20 cellular contexts compared by ENCODE assay signal in the genomic region with DNA sequence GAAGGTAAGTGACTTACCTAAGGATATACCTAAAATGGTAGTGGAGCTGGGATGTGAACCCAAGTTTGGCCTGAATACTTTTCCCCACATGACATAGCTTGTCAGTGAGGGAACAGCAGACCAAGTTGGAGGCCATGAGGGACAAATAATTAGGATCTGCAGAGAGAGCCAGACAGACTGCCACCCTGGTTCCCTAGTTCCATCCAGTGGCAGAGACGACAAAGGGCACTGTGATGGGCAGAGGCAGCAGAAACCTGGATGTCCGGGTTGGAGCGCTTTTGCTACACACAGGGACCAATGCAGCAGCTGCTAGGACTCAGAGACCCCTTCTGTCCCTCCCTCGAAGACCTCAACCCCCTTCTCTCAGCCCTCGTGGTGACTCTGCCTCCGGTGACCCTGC. TPM values are rescaled to one million over a fixed set of nuclear protein-coding genes. Genes with fewer than 3 reads are reported as not detected.
A peak's percentile ranks its signal among the peaks of the same experiment; 100 is the strongest.
DNase-seq lines count a peak whose midpoint lies in the region; ATAC-seq, FAIRE-seq and TF ChIP-seq lines count a peak whose summit lies in the region.
"Had no signal": no experiment of that assay in that cellular context is flagged by ENCODE, and none has a peak within 500 bp of the region (broad histone marks: within the 10 kb centered on the region; RNA-seq: fewer than 3 reads in every experiment).

No MANE protein-coding gene starts in this region.

- no peak for ATAC-seq in RWPE2 (ENCODE audit: low read depth)
- ATAC-seq in CD8-positive, alpha-beta T cell, result no peak
- ATAC-seq: GM12878 had no signal

- no peaks in the 10 kb centered on the region for H3K36me3 ChIP-seq in BE2C
- H3K36me3 ChIP-seq in RWPE2 (ENCODE audit: low read depth), result no peaks in the 10 kb centered on the region
- no peaks in the 10 kb centered on the region for H3K36me3 ChIP-seq in H1 (ENCODE audit: control insufficient read depth in 2 of 4, insufficient read depth in 4 of 4, low read length in 3 of 4)
- H3K36me3 ChIP-seq in CD8-positive, alpha-beta T cell (ENCODE audit: insufficient read depth, low read length), result no peaks in the 10 kb centered on the region
- H3K36me3 ChIP-seq in stomach, result no peaks in the 10 kb centered on the region

- TF ChIP-seq CTCF in BE2C (IDR thresholded peaks at IDR 0.05; ENCODE audit: low read depth, low read length) (peak; percentile 6; the same call in 1 of the 2 replicates), RWPE2 (IDR thresholded peaks at IDR 0.05; ENCODE audit: poor library complexity, severe bottlenecking) (peak; percentile 11), H1 (IDR thresholded peaks at IDR 0.05; ENCODE audit: control extremely low read depth in 1 of 3, insufficient read depth in 1 of 3, low read depth in 1 of 3, low read length in 3 of 3) (peak in 1 of 3 experiments; percentile 24; a peak in 1 of 4 replicates), stomach (IDR thresholded peaks at IDR 0.05) (no peak), mesothelial cell of epicardium (IDR thresholded peaks at IDR 0.05; ENCODE audit: unreplicated experiment) (no peak)
- TF ChIP-seq CTCF in CD8-positive, alpha-beta T cell (IDR thresholded peaks at IDR 0.05), result no peak

- H3K4me3 ChIP-seq in BE2C (ENCODE audit: low read depth, low read length) (no peak overlapping the region), RWPE2 (ENCODE audit: severe bottlenecking) (no peak overlapping the region), H1 (ENCODE audit: extremely low read depth in 1 of 4, insufficient read depth in 2 of 4, low read depth in 3 of 4, low read length in 4 of 4) (no peak overlapping the region), stomach (no peak overlapping the region)
- H3K4me3 ChIP-seq in CD8-positive, alpha-beta T cell (ENCODE audit: low read depth, low read length), result no peak overlapping the region
- H3K4me3 ChIP-seq: GM12878 had no signal

- CTCF ChIA-PET in H1 (lab: Charles Lee; ENCODE audit: partially characterized antibody), result interaction anchor here (0.8 to 15.7 kb wide), 14 partner anchors 8 to 477 kb away, joined by 3 to 135 read pairs (median 6); a partner anchor contains a TSS
- CTCF ChIA-PET in CD8-positive, alpha-beta T cell (lab: Charles Lee), result interaction anchor here (0.6 to 1.2 kb wide), 6 partner anchors 11 to 193 kb away, joined by 3 to 4 read pairs (median 3); no protein-coding TSS in a partner anchor

- H2BK12ac ChIP-seq in H1 (ENCODE audit: low read depth, low read length), result no peak overlapping the region

- H3K56ac ChIP-seq in H1 (replicated peaks; ENCODE audit: insufficient read length, low read depth, low read length), result no peak overlapping the region

- no peak overlapping the region for H2BK20ac ChIP-seq in H1 (ENCODE audit: low read length)

- H3K27ac ChIP-seq in RWPE2 (ENCODE audit: poor library complexity, severe bottlenecking), result no peak overlapping the region
- H3K27ac ChIP-seq in H1 (ENCODE audit: low read depth, low read length), result no peak overlapping the region
- no peak overlapping the region for H3K27ac ChIP-seq in CD8-positive, alpha-beta T cell (ENCODE audit: low read depth, low read length)
- H3K27ac ChIP-seq in stomach, result no peak overlapping the region
- H3K27ac ChIP-seq: C4-2B, HL-60 had no signal

- TF ChIP-seq POLR2A in H1 (IDR thresholded peaks at IDR 0.05; ENCODE audit: control extremely low read depth in 1 of 2, low read depth in 2 of 2, low read length in 2 of 2), result no peak
- TF ChIP-seq POLR2A in stomach (IDR thresholded peaks at IDR 0.05), result no peak

- no peaks in the 10 kb centered on the region for H3K36me3 Mint-ChIP-seq in CD8-positive, alpha-beta T cell
- no peaks in the 10 kb centered on the region for H3K36me3 Mint-ChIP-seq in mesothelial cell of epicardium
- H3K36me3 Mint-ChIP-seq: CD4-positive, alpha-beta memory T cell had no signal

- H3K9ac ChIP-seq in H1 (replicated peaks in 1 of 4; ENCODE audit: extremely low read depth in 1 of 4, low read depth in 3 of 4, low read length in 3 of 4), result no peak overlapping the region

- 0 out of 2 replicates have a peak, but pooled peaks cover 3% of the 10 kb centered on the region for H3K23me2 ChIP-seq in H1 (ENCODE audit: low read depth, low read length)

- no peaks in the 10 kb centered on the region for H3K79me1 ChIP-seq in H1 (ENCODE audit: low read depth, low read length)

- H3K4ac ChIP-seq in H1 (replicated peaks; ENCODE audit: insufficient read length, low read depth, low read length), result no peak overlapping the region

- H3K4me1 ChIP-seq in BE2C (peaks cover 24% of the 10 kb centered on the region), RWPE2 (ENCODE audit: insufficient read depth, poor library complexity, severe bottlenecking) (no peaks in the 10 kb centered on the region), H1 (replicated peaks in 1 of 4; ENCODE audit: control insufficient read depth in 3 of 4, insufficient read depth in 4 of 4, low read length in 3 of 4) (peaks cover 0 to 7% (median 4%) of the 10 kb centered on the region in 4 experiments; a peak in 4 of 7 replicates), stomach (peaks cover 3 to 24% (median 6%) of the 10 kb centered on the region in 4 donors)
- H3K4me1 ChIP-seq in CD8-positive, alpha-beta T cell (ENCODE audit: insufficient read depth, low read length), result no peaks in the 10 kb centered on the region

- no peak overlapping the region for H3K4me2 ChIP-seq in H1 (ENCODE audit: insufficient read depth in 1 of 2, low read depth in 2 of 2, low read length in 2 of 2)

- DNase-seq in BE2C (no peak), HT-29 (ENCODE audit: low spot score) (peak; percentile 30), RWPE2 (ENCODE audit: low spot score) (no peak), H1 (ENCODE audit: low read depth in 1 of 2, low spot score in 2 of 2) (no peak), stomach (no peak), mesothelial cell of epicardium (ENCODE audit: low spot score in 2 of 2, unreplicated experiment in 2 of 2) (no peak)
- DNase-seq in CD8-positive, alpha-beta T cell, result no peak
- DNase-seq: CD4-positive, alpha-beta memory T cell; COR-L47; DMS79; H9; KG1 had no signal

- no peak overlapping the region for H2BK15ac ChIP-seq in H1 (ENCODE audit: low read length)

- no peaks in the 10 kb centered on the region for H3K79me2 ChIP-seq in H1 (ENCODE audit: control insufficient read depth in 1 of 2, insufficient read depth in 2 of 2, low read length in 2 of 2)

- no peak overlapping the region for H3K18ac ChIP-seq in H1 (ENCODE audit: extremely low read depth, low read length)

- intact Hi-C loops in CD8-positive, alpha-beta T cell (cut with DNase I, micrococcal nuclease), result loop anchor here in 1 of 2 experiments (2.0 kb wide), 1 partner anchor 167 kb away; a partner anchor contains a TSS
- intact Hi-C loops in stomach (cut with DNase I; ENCODE audit: low total_unique reads), result no loop called here

- peaks cover 6% of the 10 kb centered on the region for H3K4me1 Mint-ChIP-seq in CD8-positive, alpha-beta T cell (ENCODE audit: low read depth)
- H3K4me1 Mint-ChIP-seq in mesothelial cell of epicardium, result peaks cover 2% of the 10 kb centered on the region

- no peak overlapping the region for H3K14ac ChIP-seq in H1 (ENCODE audit: insufficient read length)

- peak; percentile 21 to 37 for TF ChIP-seq RAD21 in H1 (IDR thresholded peaks at IDR 0.05 in 1 of 2, conservative IDR thresholded peaks at IDR 0.05 in 1 of 2; ENCODE audit: low read depth in 2 of 2, low read length in 2 of 2)

- H3K27me3 ChIP-seq in BE2C (no peaks in the 10 kb centered on the region), RWPE2 (ENCODE audit: insufficient read depth, poor library complexity, severe bottlenecking) (peaks cover 27% of the 10 kb centered on the region), H1 (replicated peaks in 1 of 4; ENCODE audit: control insufficient read depth in 3 of 4, extremely low read depth in 1 of 4, insufficient read depth in 3 of 4, low read length in 3 of 4) (peaks cover 4 to 47% (median 29%) of the 10 kb centered on the region in 4 experiments), stomach (peaks cover 0 to 52% (median 29%) of the 10 kb centered on the region in 3 donors)
- peaks cover 19% of the 10 kb centered on the region for H3K27me3 ChIP-seq in CD8-positive, alpha-beta T cell (ENCODE audit: insufficient read depth, low read length)

- H3K4me3 Mint-ChIP-seq in CD8-positive, alpha-beta T cell, result no peak overlapping the region
- no peak overlapping the region for H3K4me3 Mint-ChIP-seq in mesothelial cell of epicardium
- H3K4me3 Mint-ChIP-seq: B cell; CD4-positive, alpha-beta memory T cell had no signal

- H3K23ac ChIP-seq in H1 (ENCODE audit: insufficient read length), result no peak overlapping the region

- 80% methylated on average over 6 of the region's 6 CpGs; no CpG with 5 or more reads in 1 of the 2 experiments for WGBS in H1 (ENCODE audit: extremely low coverage in 1 of 2, insufficient coverage in 1 of 2, insufficient read length in 1 of 2, insufficient replicate concordance in 2 of 2, low coverage in 1 of 2, low lambda C conversion rate in 2 of 2, missing lambda C conversion rate in 1 of 2), 2 experiments
- 46 to 63% (median 56%) methylated on average over 6 of the region's 6 CpGs for WGBS in stomach, 5 donors

- peaks cover 32% of the 10 kb centered on the region for H3K27me3 Mint-ChIP-seq in CD8-positive, alpha-beta T cell (ENCODE audit: low read depth)
- peaks cover 80% of the 10 kb centered on the region for H3K27me3 Mint-ChIP-seq in mesothelial cell of epicardium (ENCODE audit: low read depth)

- FAIRE-seq in H1 (lab: Jason Lieb, UNC), result no peak
- FAIRE-seq: A204.1, GM12878, GM18507 had no signal

- TF ChIP-seq EP300 in H1 (IDR thresholded peaks at IDR 0.05; ENCODE audit: borderline replicate concordance in 1 of 2, low read depth in 2 of 2, low read length in 2 of 2) (no peak), stomach (IDR thresholded peaks at IDR 0.05) (no peak)

- peaks cover 0 to 2% of the 10 kb centered on the region in 2 experiments for H4K20me1 ChIP-seq in H1 (replicated peaks in 1 of 2; ENCODE audit: control insufficient read depth in 1 of 2, insufficient read depth in 2 of 2, low read length in 2 of 2)

- no peak overlapping the region for H2BK5ac ChIP-seq in H1 (ENCODE audit: low read depth, low read length)

- no peak overlapping the region; the same call in 1 of the 2 replicates for H4K8ac ChIP-seq in H1 (ENCODE audit: extremely low read depth, insufficient read depth, low read length)

- H2AK5ac ChIP-seq in H1 (ENCODE audit: low read depth, low read length), result no peak overlapping the region

- POLR2A ChIA-PET in H1 (lab: Charles Lee; ENCODE audit: partially characterized antibody), result interaction anchor here (1.6 to 3.1 kb wide), 6 partner anchors 9 to 68 kb away, joined by 3 to 12 read pairs (median 6); a partner anchor contains a TSS
- POLR2A ChIA-PET in CD8-positive, alpha-beta T cell (lab: Charles Lee), result no interaction called here

- no peaks in the 10 kb centered on the region for H3K9me3 ChIP-seq in BE2C
- H3K9me3 ChIP-seq in RWPE2 (ENCODE audit: severe bottlenecking), result no peaks in the 10 kb centered on the region
- H3K9me3 ChIP-seq in H1 (ENCODE audit: insufficient read depth in 2 of 2, low read depth in 1 of 2, low read length in 1 of 2), result no peaks in the 10 kb centered on the region
- H3K9me3 ChIP-seq in CD8-positive, alpha-beta T cell (ENCODE audit: low read length), result no peaks in the 10 kb centered on the region
- no peaks in the 10 kb centered on the region for H3K9me3 ChIP-seq in stomach

- H4K5ac ChIP-seq in H1 (ENCODE audit: insufficient read length, low read depth, low read length), result no peak overlapping the region

- H2AFZ ChIP-seq in H1 (ENCODE audit: low read length), result no peak overlapping the region
- H2AFZ ChIP-seq: GM23338 had no signal

- no peak overlapping the region for H2BK120ac ChIP-seq in H1 (replicated peaks; ENCODE audit: low read depth, low read length)

- no peak overlapping the region for H3K27ac Mint-ChIP-seq in CD8-positive, alpha-beta T cell
- no peak overlapping the region for H3K27ac Mint-ChIP-seq in mesothelial cell of epicardium
- H3K27ac Mint-ChIP-seq: B cell; CD4-positive, alpha-beta memory T cell; GM23338; H9 had no signal

- no peak overlapping the region for H4K91ac ChIP-seq in H1 (replicated peaks; ENCODE audit: insufficient read length, low read length)

- H3K9me3 Mint-ChIP-seq in CD8-positive, alpha-beta T cell, result no peaks in the 10 kb centered on the region
- H3K9me3 Mint-ChIP-seq in mesothelial cell of epicardium, result no peaks in the 10 kb centered on the region
- H3K9me3 Mint-ChIP-seq: GM23338, H9 had no signal

RNA-seq across cellular contexts. Expression of a gene that starts 1.2 kb away (rescaled TPM):
- not detected for polyA plus RNA-seq in BE2C (2012; ENCODE audit: insufficient read depth, insufficient read length, low read depth)
- 0.13 and 0.25 TPM in 2 replicates for total RNA-seq in HT-29 (2014; rRNA removed; shearing (Covaris generic))
- total RNA-seq in H1 (2021; fragmentation: NEBNext Ultra II Directional; extraction: Animal tissue kit (Norgen Biotek cat#: 25700)), result not detected in 2 replicates
- 0.17 and 0.27 TPM in 2 replicates for polyA plus RNA-seq in H1 (2011; rRNA removed)
- 0.23 TPM for polyA plus RNA-seq in H1 (2011; cell fraction: cytosol; rRNA removed)
- 0.16 TPM for polyA plus RNA-seq in H1 (2011; cell fraction: nucleus; rRNA removed)
- polyA plus RNA-seq in H1 (2012, experiment 1 of 2), result 0.08 to 0.19 TPM (median 0.08 TPM) in 3 of 4 replicates, not detected in the other
- polyA plus RNA-seq in H1 (2012, experiment 2 of 2), result 0.09 TPM
- 0.10 TPM for polyA plus RNA-seq in H1 (2013, experiment 1 of 2)
- polyA plus RNA-seq in H1 (2013, experiment 2 of 2), result 0.11 TPM
- 0.28 TPM in 1 of 2 replicates, not detected in the other for polyA minus RNA-seq in H1 (2011; rRNA and poly(A)+ RNA removed)
- polyA minus RNA-seq in H1 (2011; cell fraction: cytosol; rRNA and poly(A)+ RNA removed), result not detected
- polyA minus RNA-seq in H1 (2011; cell fraction: nucleus; rRNA and poly(A)+ RNA removed), result not detected
- under 1 TPM; 0.19 to 0.36 TPM for total RNA-seq in CD8-positive, alpha-beta T cell
- total RNA-seq in stomach, result 10 to 100 TPM in 2 of 5 donors, not detected in 3; 37.5 to 57.8 TPM
- 1 to 10 TPM in 1 of 3 donors, under 1 TPM in 1, not detected in 1; 0.61 to 1.4 TPM for polyA plus RNA-seq in stomach
- total RNA-seq in mesothelial cell of epicardium, result 0.14 TPM in 1 of 3 replicates, not detected in the others
- total RNA-seq: B cell; CD4-positive, alpha-beta memory T cell; G401; GM12878; H9 had no signal
- polyA plus RNA-seq: CD4-positive, alpha-beta memory T cell; GM23338 had no signal

RNA-seq across cellular contexts. Expression of a gene that starts 15.0 kb away (rescaled TPM):
- polyA plus RNA-seq in BE2C (2012; ENCODE audit: insufficient read depth, insufficient read length, low read depth), result 0.73 TPM
- not detected in 2 replicates for total RNA-seq in HT-29 (2014; rRNA removed; shearing (Covaris generic))
- not detected in 2 replicates for total RNA-seq in H1 (2021; fragmentation: NEBNext Ultra II Directional; extraction: Animal tissue kit (Norgen Biotek cat#: 25700))
- polyA plus RNA-seq in H1 (2011; rRNA removed) (not detected in 2 replicates), stomach (not detected)
- polyA plus RNA-seq in H1 (2011; cell fraction: cytosol; rRNA removed), result 0.03 TPM
- polyA plus RNA-seq in H1 (2011; cell fraction: nucleus; rRNA removed), result not detected
- not detected in 4 replicates for polyA plus RNA-seq in H1 (2012, experiment 1 of 2)
- not detected for polyA plus RNA-seq in H1 (2012, experiment 2 of 2)
- polyA plus RNA-seq in H1 (2013, experiment 1 of 2), result not detected
- not detected for polyA plus RNA-seq in H1 (2013, experiment 2 of 2)
- polyA minus RNA-seq in H1 (2011; rRNA and poly(A)+ RNA removed), result not detected in 2 replicates
- not detected for polyA minus RNA-seq in H1 (2011; cell fraction: cytosol; rRNA and poly(A)+ RNA removed)
- not detected for polyA minus RNA-seq in H1 (2011; cell fraction: nucleus; rRNA and poly(A)+ RNA removed)
- not detected for total RNA-seq in CD8-positive, alpha-beta T cell
- total RNA-seq in stomach (10 to 100 TPM in 1 of 5 donors, 1 to 10 TPM in 1, not detected in 3; 5.9 to 83.5 TPM), mesothelial cell of epicardium (0.16 to 0.65 TPM (median 0.35 TPM) in 3 replicates)
- total RNA-seq: G401, GM12878, GM23338, H9 had no signal
- polyA plus RNA-seq: CD4-positive, alpha-beta memory T cell; GM12878; GM23338 had no signal

RNA-seq across cellular contexts. Expression of a gene that starts 15.3 kb away (rescaled TPM):
- polyA plus RNA-seq in BE2C (2012; ENCODE audit: insufficient read depth, insufficient read length, low read depth), result 152 TPM
- 96.4 and 97.0 TPM in 2 replicates for total RNA-seq in HT-29 (2014; rRNA removed; shearing (Covaris generic))
- 25.0 and 27.1 TPM in 2 replicates for total RNA-seq in H1 (2021; fragmentation: NEBNext Ultra II Directional; extraction: Animal tissue kit (Norgen Biotek cat#: 25700))
- polyA plus RNA-seq in H1 (2011; rRNA removed), result 34.4 and 52.2 TPM in 2 replicates
- 39.6 TPM for polyA plus RNA-seq in H1 (2011; cell fraction: cytosol; rRNA removed)
- 241 TPM for polyA plus RNA-seq in H1 (2011; cell fraction: nucleus; rRNA removed)
- polyA plus RNA-seq in H1 (2012, experiment 1 of 2), result 23.8 to 32.8 TPM (median 27.6 TPM) in 4 replicates
- polyA plus RNA-seq in H1 (2012, experiment 2 of 2), result 22.2 TPM
- polyA plus RNA-seq in H1 (2013, experiment 1 of 2), result 23.5 TPM
- 20.5 TPM for polyA plus RNA-seq in H1 (2013, experiment 2 of 2)
- 22.9 and 29.2 TPM in 2 replicates for polyA minus RNA-seq in H1 (2011; rRNA and poly(A)+ RNA removed)
- 14.8 TPM for polyA minus RNA-seq in H1 (2011; cell fraction: cytosol; rRNA and poly(A)+ RNA removed)
- polyA minus RNA-seq in H1 (2011; cell fraction: nucleus; rRNA and poly(A)+ RNA removed), result 30.0 TPM
- total RNA-seq in CD8-positive, alpha-beta T cell, result 10 to 100 TPM; 34.3 to 35.1 TPM
- 100 to 1,000 TPM in 2 of 5 donors, 10 to 100 TPM in 3; 25.0 to 251 (median 50.7) TPM for total RNA-seq in stomach
- polyA plus RNA-seq in stomach, result 10 to 100 TPM; 19.4 to 42.4 (median 24.0) TPM
- total RNA-seq in mesothelial cell of epicardium, result 30.9 to 34.8 TPM (median 32.6 TPM) in 3 replicates

RNA-seq across cellular contexts. Expression of a gene that starts 45.5 kb away (rescaled TPM):
- 76.6 TPM for polyA plus RNA-seq in BE2C (2012; ENCODE audit: insufficient read depth, insufficient read length, low read depth)
- 45.6 and 57.4 TPM in 2 replicates for total RNA-seq in HT-29 (2014; rRNA removed; shearing (Covaris generic))
- total RNA-seq in H1 (2021; fragmentation: NEBNext Ultra II Directional; extraction: Animal tissue kit (Norgen Biotek cat#: 25700)), result 40.3 and 41.7 TPM in 2 replicates
- polyA plus RNA-seq in H1 (2011; rRNA removed), result 112 and 131 TPM in 2 replicates
- polyA plus RNA-seq in H1 (2011; cell fraction: cytosol; rRNA removed), result 54.5 TPM
- 69.7 TPM for polyA plus RNA-seq in H1 (2011; cell fraction: nucleus; rRNA removed)
- 32.4 to 42.6 TPM (median 38.6 TPM) in 4 replicates for polyA plus RNA-seq in H1 (2012, experiment 1 of 2)
- 42.5 TPM for polyA plus RNA-seq in H1 (2012, experiment 2 of 2)
- polyA plus RNA-seq in H1 (2013, experiment 1 of 2), result 49.4 TPM
- 59.2 TPM for polyA plus RNA-seq in H1 (2013, experiment 2 of 2)
- 83.8 and 86.8 TPM in 2 replicates for polyA minus RNA-seq in H1 (2011; rRNA and poly(A)+ RNA removed)
- 39.1 TPM for polyA minus RNA-seq in H1 (2011; cell fraction: cytosol; rRNA and poly(A)+ RNA removed)
- 29.2 TPM for polyA minus RNA-seq in H1 (2011; cell fraction: nucleus; rRNA and poly(A)+ RNA removed)
- 10 to 100 TPM; 48.7 to 57.2 TPM for total RNA-seq in CD8-positive, alpha-beta T cell
- total RNA-seq in stomach, result 100 to 1,000 TPM in 2 of 5 donors, 10 to 100 TPM in 3; 30.3 to 134 (median 45.5) TPM
- 10 to 100 TPM; 16.8 to 46.0 (median 20.3) TPM for polyA plus RNA-seq in stomach
- 45.6 to 48.4 TPM (median 48.3 TPM) in 3 replicates for total RNA-seq in mesothelial cell of epicardium

RNA-seq across cellular contexts. Expression of a gene that starts 45.8 kb away (rescaled TPM):
- 311 TPM for polyA plus RNA-seq in BE2C (2012; ENCODE audit: insufficient read depth, insufficient read length, low read depth)
- 54.7 and 60.2 TPM in 2 replicates for total RNA-seq in HT-29 (2014; rRNA removed; shearing (Covaris generic))
- total RNA-seq in H1 (2021; fragmentation: NEBNext Ultra II Directional; extraction: Animal tissue kit (Norgen Biotek cat#: 25700)), result 50.2 and 51.7 TPM in 2 replicates
- polyA plus RNA-seq in H1 (2011; rRNA removed) (13.7 and 23.0 TPM in 2 replicates), stomach (10 to 100 TPM; 21.8 to 33.4 (median 26.2) TPM)
- polyA plus RNA-seq in H1 (2011; cell fraction: cytosol; rRNA removed), result 16.8 TPM
- polyA plus RNA-seq in H1 (2011; cell fraction: nucleus; rRNA removed), result 40.7 TPM
- polyA plus RNA-seq in H1 (2012, experiment 1 of 2), result 31.1 to 46.6 TPM (median 42.9 TPM) in 4 replicates
- polyA plus RNA-seq in H1 (2012, experiment 2 of 2), result 39.8 TPM
- polyA plus RNA-seq in H1 (2013, experiment 1 of 2), result 22.2 TPM
- polyA plus RNA-seq in H1 (2013, experiment 2 of 2), result 21.3 TPM
- polyA minus RNA-seq in H1 (2011; rRNA and poly(A)+ RNA removed), result 12.9 and 26.4 TPM in 2 replicates
- 21.8 TPM for polyA minus RNA-seq in H1 (2011; cell fraction: cytosol; rRNA and poly(A)+ RNA removed)
- polyA minus RNA-seq in H1 (2011; cell fraction: nucleus; rRNA and poly(A)+ RNA removed), result 19.3 TPM
- 100 to 1,000 TPM in 1 of 2 experiments, 10 to 100 TPM in 1; 99.5 to 118 TPM for total RNA-seq in CD8-positive, alpha-beta T cell
- total RNA-seq in stomach (10 to 100 TPM; 15.2 to 61.0 (median 20.7) TPM), mesothelial cell of epicardium (57.0 to 59.0 TPM (median 58.1 TPM) in 3 replicates)

Comparison
In these comparisons a context has a peak if more than half of its experiments do, and no peak if none do; other contexts are left out.
1. CTCF ChIP-seq: peak in BE2C (single experiment) and RWPE2 (single experiment); none in CD8-positive, alpha-beta T cell (single experiment), stomach (0 of 7) and mesothelial cell of epicardium (single experiment).